In genomic region chr7:39734605-39735004, GRCh38 we compare ENCODE assay signal across 9 cellular contexts.
DNase-seq lines count a peak whose midpoint lies in the region; ATAC-seq and TF ChIP-seq lines count a peak whose summit lies in the region.
"Had no signal": no experiment of that assay in that cellular context is flagged by ENCODE, and none has a peak within 500 bp of the region (broad histone marks: within the 10 kb centered on the region; RNA-seq: fewer than 3 reads in every experiment).

No MANE protein-coding gene starts in this region.

- no peaks in the 10 kb centered on the region for H3K27me3 Mint-ChIP-seq in Calu3 (ENCODE audit: unreplicated experiment)
- no peaks in the 10 kb centered on the region for H3K27me3 Mint-ChIP-seq in chondrocyte (ENCODE audit: low read depth)
- peaks cover 28% of the 10 kb centered on the region for H3K27me3 Mint-ChIP-seq in nephron progenitor cell (ENCODE audit: low read depth, poor library complexity)

- H3K27ac ChIP-seq in substantia nigra (ENCODE audit: low read depth, low read length, poor library complexity, severe bottlenecking) = no peak overlapping the region
- H3K27ac ChIP-seq: cardiac muscle cell had no signal

- DNase-seq in Calu3 (no peak), MG63 (no peak), chondrocyte (ENCODE audit: low spot score) (no peak), nephron progenitor cell (no peak), omental fat pad (ENCODE audit: low spot score) (no peak), substantia nigra (lab: John Stamatoyannopoulos, UW) (no peak), germinal center (ENCODE audit: low spot score) (no peak)

- intact Hi-C loops in Calu3 (cut with micrococcal nuclease; ENCODE audit: unreplicated experiment) = loop anchor here (2.0 kb wide), 1 partner anchor 14 kb away; no protein-coding TSS in a partner anchor

- H3K36me3 Mint-ChIP-seq in Calu3 (ENCODE audit: insufficient read depth, unreplicated experiment) = peaks cover 31% of the 10 kb centered on the region
- no peaks in the 10 kb centered on the region for H3K36me3 Mint-ChIP-seq in chondrocyte (ENCODE audit: low read depth)
- H3K36me3 Mint-ChIP-seq in nephron progenitor cell (ENCODE audit: low read depth) = peaks cover 11% of the 10 kb centered on the region

- H3K4me3 ChIP-seq in MG63 = peak overlapping the region; percentile 57
- H3K4me3 ChIP-seq: cardiac muscle cell had no signal

- BruUV-seq in Calu3 (replicated peaks; lab: Mats Ljungman, UMichigan) = no TSS peak

- ATAC-seq in omental fat pad (ENCODE audit: low FRiP score) (no peak), HG03378 (IDR thresholded peaks at IDR 0.05; ENCODE audit: unreplicated experiment) (no peak)

- CTCF ChIA-PET in Calu3 (lab: Charles Lee) = interaction anchor here (1.4 to 2.2 kb wide), 4 partner anchors 13 to 154 kb away, joined by 3 to 20 read pairs (median 8); no protein-coding TSS in a partner anchor

- peaks cover 35% of the 10 kb centered on the region for H3K4me1 Mint-ChIP-seq in Calu3 (ENCODE audit: low read depth, unreplicated experiment)
- peaks cover 30% of the 10 kb centered on the region for H3K4me1 Mint-ChIP-seq in chondrocyte (ENCODE audit: low read depth)
- peaks cover 32% of the 10 kb centered on the region for H3K4me1 Mint-ChIP-seq in nephron progenitor cell

- peak overlapping the region; percentile 94 for H3K4me3 Mint-ChIP-seq in Calu3 (ENCODE audit: low read depth, unreplicated experiment)
- H3K4me3 Mint-ChIP-seq in chondrocyte (ENCODE audit: unreplicated experiment) = peak overlapping the region; percentile 85
- peak overlapping the region; percentile 71 for H3K4me3 Mint-ChIP-seq in nephron progenitor cell

- TF ChIP-seq CTCF in Calu3 (IDR thresholded peaks at IDR 0.05; ENCODE audit: unreplicated experiment) (no peak), chondrocyte (IDR thresholded peaks at IDR 0.05) (no peak), nephron progenitor cell (IDR thresholded peaks at IDR 0.05) (no peak), omental fat pad (IDR thresholded peaks at IDR 0.05) (no peak)

- no peaks in the 10 kb centered on the region for H3K9me3 ChIP-seq in MG63

- H3K36me3 ChIP-seq in MG63 = no peaks in the 10 kb centered on the region
- H3K36me3 ChIP-seq: cardiac muscle cell had no signal

- H3K9me3 Mint-ChIP-seq in Calu3 (ENCODE audit: low read depth, unreplicated experiment) (no peaks in the 10 kb centered on the region), chondrocyte (ENCODE audit: low read depth) (no peaks in the 10 kb centered on the region), nephron progenitor cell (no peaks in the 10 kb centered on the region)

- H3K27me3 ChIP-seq in MG63 = no peaks in the 10 kb centered on the region

- peak overlapping the region; percentile 98 for H3K27ac Mint-ChIP-seq in Calu3 (ENCODE audit: unreplicated experiment)
- H3K27ac Mint-ChIP-seq in chondrocyte (ENCODE audit: unreplicated experiment) = peak overlapping the region; percentile 80
- H3K27ac Mint-ChIP-seq in nephron progenitor cell = no peak overlapping the region
